Comparison of ENCODE assay signal across 10 cellular contexts in the genomic region with DNA sequence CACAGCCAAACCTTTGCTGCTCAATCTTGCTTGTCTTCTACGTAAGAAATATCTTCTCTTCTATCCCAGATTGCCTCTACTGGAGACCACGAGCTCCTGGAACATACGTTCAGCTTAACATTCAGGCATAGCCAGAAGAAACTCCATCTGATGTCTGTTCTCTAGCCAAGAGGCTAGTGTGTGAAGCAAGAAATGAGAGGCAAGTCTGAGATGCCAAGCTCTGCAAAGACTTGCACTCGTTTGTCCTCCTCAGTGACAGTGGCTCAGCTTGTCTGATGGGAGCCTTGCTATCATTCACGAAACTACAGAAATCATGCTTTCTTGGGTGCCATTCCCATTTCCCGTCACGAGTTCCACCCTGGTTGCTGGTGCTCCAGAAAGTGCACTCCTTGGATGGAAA. TPM values are rescaled to one million over a fixed set of nuclear protein-coding genes. Genes with fewer than 3 reads are reported as not detected.
"Had no signal": no experiment of that assay in that cellular context is flagged by ENCODE, and none has a peak within 500 bp of the region (broad histone marks: within the 10 kb centered on the region; RNA-seq: fewer than 3 reads in every experiment).

SCN10A (minus strand) TSS at position 192 of the 400 bp plus-strand sequence. CDS start 22,207 bp downstream, outside the sequence.

- H3K36me3 Mint-ChIP-seq: IgD-negative memory B cell had no signal

- H3K27ac ChIP-seq: HL-60, KMS-11 had no signal

- H3K4me2 ChIP-seq: KMS-11 had no signal

- ATAC-seq: HepG2, K562 had no signal

- H3K4me3 Mint-ChIP-seq: IgD-negative memory B cell had no signal

- H3K4me1 Mint-ChIP-seq: IgD-negative memory B cell had no signal

- H3K9me3 Mint-ChIP-seq: IgD-negative memory B cell had no signal

- H3K4me3 ChIP-seq: K562 had no signal

- DNase-seq: IMR-90, KBM-7, KG1 had no signal

- H3K27ac Mint-ChIP-seq: IgD-negative memory B cell had no signal

RNA-seq across cellular contexts. Expression of gene SCN10A, which starts in this region (rescaled TPM):
- total RNA-seq: HepG2, HT-29, HT1080, IMR-90, K562 had no signal
- polyA plus RNA-seq: HepG2, IgD-negative memory B cell, IMR-90, K562 had no signal
